ENCODE assay signal across 8 cellular contexts in the genomic region with DNA sequence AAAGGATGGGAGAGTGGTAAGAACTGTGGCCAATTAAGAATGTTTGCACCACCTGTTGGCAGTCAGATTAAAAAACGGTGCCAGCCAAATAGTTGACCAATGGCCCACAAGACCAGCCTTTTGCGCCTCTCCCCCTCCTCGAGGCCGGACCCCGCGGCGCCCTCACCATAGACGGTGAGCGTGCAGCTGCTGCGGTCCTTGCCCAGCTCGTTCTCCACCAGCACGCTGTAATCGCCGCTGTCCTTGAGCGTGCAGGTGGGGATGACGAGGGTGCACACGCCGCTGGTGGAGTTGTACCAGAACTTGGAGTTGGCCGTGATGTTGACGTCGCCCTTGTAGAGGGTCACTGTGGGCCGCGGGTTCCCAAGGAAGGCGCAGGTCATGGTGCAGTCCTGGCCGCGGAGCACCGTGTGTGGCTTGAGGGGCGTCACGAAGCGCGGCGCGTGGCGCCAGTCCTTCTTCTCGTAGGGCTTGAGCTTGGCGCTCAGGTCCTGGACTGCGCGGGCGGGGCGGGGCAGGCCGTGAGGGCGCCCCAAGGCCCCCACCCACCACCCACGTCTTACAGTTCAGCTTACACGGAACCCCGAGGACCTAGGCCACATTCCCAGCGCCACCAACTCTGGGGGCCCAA. TPM values are rescaled to one million over a fixed set of nuclear protein-coding genes. Genes with fewer than 3 reads are reported as not detected.
DNase-seq lines count a peak whose midpoint lies in the region; ATAC-seq, FAIRE-seq and TF ChIP-seq lines count a peak whose summit lies in the region.

No MANE protein-coding gene starts in this region.

- peak overlapping the region; percentile 63 to 89; a peak in 3 of 4 replicates for H3K4me2 ChIP-seq in H1 (ENCODE audit: insufficient read depth in 1 of 2, low read depth in 2 of 2, low read length in 2 of 2)

- POLR2A ChIA-PET in H1 (lab: Charles Lee; ENCODE audit: partially characterized antibody): interaction anchor here (0.9 kb wide), 1 partner anchor 16 kb away, joined by 6 read pairs; no protein-coding TSS in a partner anchor

- H3K18ac ChIP-seq in H1 (ENCODE audit: extremely low read depth, low read length): peak overlapping the region; percentile 19; the same call in 1 of the 2 replicates

- H2BK120ac ChIP-seq in H1 (replicated peaks; ENCODE audit: low read depth, low read length): no peak overlapping the region

- H3K9ac ChIP-seq in H1 (replicated peaks in 1 of 4; ENCODE audit: extremely low read depth in 1 of 4, low read depth in 3 of 4, low read length in 3 of 4): no peak overlapping the region; a peak in 3 of 7 replicates

- H2BK20ac ChIP-seq in H1 (ENCODE audit: low read length): no peak overlapping the region

- H4K20me1 ChIP-seq in H1 (replicated peaks in 1 of 2; ENCODE audit: control insufficient read depth in 1 of 2, insufficient read depth in 2 of 2, low read length in 2 of 2): no peaks in the 10 kb centered on the region

- no peak; a peak in 1 of 3 replicates for TF ChIP-seq POLR2A in H1 (IDR thresholded peaks at IDR 0.05; ENCODE audit: control extremely low read depth in 1 of 2, low read depth in 2 of 2, low read length in 2 of 2)

- no peaks in the 10 kb centered on the region for H3K79me2 ChIP-seq in H1 (ENCODE audit: control insufficient read depth in 1 of 2, insufficient read depth in 2 of 2, low read length in 2 of 2)

- no peak overlapping the region for H4K5ac ChIP-seq in H1 (ENCODE audit: insufficient read length, low read depth, low read length)

- H3K4me3 ChIP-seq in H1 (ENCODE audit: extremely low read depth in 1 of 4, insufficient read depth in 2 of 4, low read depth in 3 of 4, low read length in 4 of 4): peak overlapping the region; percentile 30 to 52 (median 39)
- H3K4me3 ChIP-seq in muscle layer of duodenum (ENCODE audit: low read depth in 1 of 2, low read length in 2 of 2): peak overlapping the region; percentile 62 to 65

- no peak for TF ChIP-seq RAD21 in H1 (IDR thresholded peaks at IDR 0.05 in 1 of 2, conservative IDR thresholded peaks at IDR 0.05 in 1 of 2; ENCODE audit: low read depth in 2 of 2, low read length in 2 of 2)

- no peak overlapping the region for H3K23ac ChIP-seq in H1 (ENCODE audit: insufficient read length)

- no peak overlapping the region for H3K27ac ChIP-seq in H1 (ENCODE audit: low read depth, low read length)
- no peak overlapping the region for H3K27ac ChIP-seq in muscle layer of duodenum (ENCODE audit: low read length)

- no peak for FAIRE-seq in H1 (lab: Jason Lieb, UNC)

- H3K79me1 ChIP-seq in H1 (ENCODE audit: low read depth, low read length): no peaks in the 10 kb centered on the region

- H3K9me3 ChIP-seq in H1 (ENCODE audit: insufficient read depth in 2 of 2, low read depth in 1 of 2, low read length in 1 of 2) (no peaks in the 10 kb centered on the region), muscle layer of duodenum (ENCODE audit: control insufficient read depth in 1 of 2, low read length in 2 of 2) (no peaks in the 10 kb centered on the region)

- no peak overlapping the region for H2AFZ ChIP-seq in H1 (ENCODE audit: low read length)

- peaks cover 6% of the 10 kb centered on the region; the same call in 1 of the 2 replicates for H3K23me2 ChIP-seq in H1 (ENCODE audit: low read depth, low read length)

- H4K91ac ChIP-seq in H1 (replicated peaks; ENCODE audit: insufficient read length, low read length): no peak overlapping the region

- WGBS in H1 (ENCODE audit: extremely low coverage in 1 of 2, insufficient coverage in 1 of 2, insufficient read length in 1 of 2, insufficient replicate concordance in 2 of 2, low coverage in 1 of 2, low lambda C conversion rate in 2 of 2, missing lambda C conversion rate in 1 of 2), 2 experiments: 68% methylated on average over 33 of the region's 46 CpGs; no CpG with 5 or more reads in 1 of the 2 experiments

- TF ChIP-seq EP300 in H1 (IDR thresholded peaks at IDR 0.05; ENCODE audit: borderline replicate concordance in 1 of 2, low read depth in 2 of 2, low read length in 2 of 2): no peak

- H3K4me1 ChIP-seq in H1 (replicated peaks in 1 of 4; ENCODE audit: control insufficient read depth in 3 of 4, insufficient read depth in 4 of 4, low read length in 3 of 4) (no peaks in the 10 kb centered on the region), muscle layer of duodenum (ENCODE audit: control insufficient read depth in 1 of 2, insufficient read depth in 2 of 2, low read length in 2 of 2) (peaks cover 6 to 14% of the 10 kb centered on the region in 2 donors)

- CTCF ChIA-PET in H1 (lab: Charles Lee; ENCODE audit: partially characterized antibody): interaction anchor here (0.8 to 2.6 kb wide), 10 partner anchors 8 to 59 kb away, joined by 3 to 14 read pairs (median 6); a partner anchor contains a TSS

- no peak overlapping the region for H3K4ac ChIP-seq in H1 (replicated peaks; ENCODE audit: insufficient read length, low read depth, low read length)

- no peak overlapping the region for H3K56ac ChIP-seq in H1 (replicated peaks; ENCODE audit: insufficient read length, low read depth, low read length)

- no peak overlapping the region for H2AK5ac ChIP-seq in H1 (ENCODE audit: low read depth, low read length)

- no peak overlapping the region for H2BK5ac ChIP-seq in H1 (ENCODE audit: low read depth, low read length)

- H3K36me3 ChIP-seq in H1 (ENCODE audit: control insufficient read depth in 2 of 4, insufficient read depth in 4 of 4, low read length in 3 of 4) (no peaks in the 10 kb centered on the region), muscle layer of duodenum (ENCODE audit: control insufficient read depth in 1 of 2, insufficient read depth in 2 of 2, low read length in 2 of 2) (peaks cover 3 to 10% of the 10 kb centered on the region in 2 donors)

- ATAC-seq in SK-N-SH treated with all-trans-retinoic acid at 6 μM for 48 hours (peak; percentile 71), GM19463 (IDR thresholded peaks at IDR 0.05; ENCODE audit: unreplicated experiment) (no peak), HG03280 (IDR thresholded peaks at IDR 0.05; ENCODE audit: unreplicated experiment) (no peak), HG03135 (IDR thresholded peaks at IDR 0.05; ENCODE audit: unreplicated experiment) (no peak)

- H2BK15ac ChIP-seq in H1 (ENCODE audit: low read length): no peak overlapping the region

- TF ChIP-seq CTCF in H1 (IDR thresholded peaks at IDR 0.05; ENCODE audit: control extremely low read depth in 1 of 3, insufficient read depth in 1 of 3, low read depth in 1 of 3, low read length in 3 of 3): no peak

- H2BK12ac ChIP-seq in H1 (ENCODE audit: low read depth, low read length): no peak overlapping the region

- DNase-seq in COLO668 (lab: John Stamatoyannopoulos, UW; ENCODE audit: unreplicated experiment): peak; percentile 75
- no peak for DNase-seq in H1 (ENCODE audit: low read depth in 1 of 2, low spot score in 2 of 2)
- no peak for DNase-seq in AG08396 (ENCODE audit: low spot score)

- no peak overlapping the region for H3K14ac ChIP-seq in H1 (ENCODE audit: insufficient read length)

- 0 out of 2 replicates have a peak overlapping the region, but pooled peaks have one; percentile 35 for H4K8ac ChIP-seq in H1 (ENCODE audit: extremely low read depth, insufficient read depth, low read length)

- H3K27me3 ChIP-seq in H1 (replicated peaks in 1 of 4; ENCODE audit: control insufficient read depth in 3 of 4, extremely low read depth in 1 of 4, insufficient read depth in 3 of 4, low read length in 3 of 4) (peaks cover 0 to 2% (median 0%) of the 10 kb centered on the region in 4 experiments; a peak in 3 of 7 replicates), muscle layer of duodenum (ENCODE audit: low read depth, low read length) (no peaks in the 10 kb centered on the region)

TF ChIP-seq in SK-N-SH treated with all-trans-retinoic acid at 6 μM for 48 hours, 23 proteins besides CTCF, POLR2A, EP300 and RAD21 (continues in another document):
- TF ChIP-seq ZFP30 (CRISPR knock-in tag; IDR thresholded peaks at IDR 0.05) (no peak), ARNTL (CRISPR knock-in tag; IDR thresholded peaks at IDR 0.05; ENCODE audit: borderline replicate concordance, low read depth) (no peak)

TF ChIP-seq in H1, 55 proteins besides CTCF, POLR2A, EP300 and RAD21:
- no peak for TF ChIP-seq SRF (IDR thresholded peaks at IDR 0.05; ENCODE audit: low read depth, low read length)
- TF ChIP-seq TAF1 (IDR thresholded peaks at IDR 0.05; ENCODE audit: low read depth, low read length): peak; percentile 18; the same call in 1 of the 2 replicates

RNA-seq across cellular contexts. Expression of a gene that starts 7.2 kb away (rescaled TPM):
- total RNA-seq in H1 (2021; fragmentation: NEBNext Ultra II Directional; extraction: Animal tissue kit (Norgen Biotek cat#: 25700)): 1.7 and 2.0 TPM in 2 replicates
- polyA plus RNA-seq in H1 (2011; rRNA removed): 1.5 and 2.4 TPM in 2 replicates
- 2.1 TPM for polyA plus RNA-seq in H1 (2011; cell fraction: cytosol; rRNA removed)
- 5.1 TPM for polyA plus RNA-seq in H1 (2011; cell fraction: nucleus; rRNA removed)
- 1.4 to 2.6 TPM (median 1.7 TPM) in 4 replicates for polyA plus RNA-seq in H1 (2012, experiment 1 of 2)
- 1.8 TPM for polyA plus RNA-seq in H1 (2012, experiment 2 of 2)
- 1.4 TPM for polyA plus RNA-seq in H1 (2013, experiment 1 of 2)
- polyA plus RNA-seq in H1 (2013, experiment 2 of 2): 1.6 TPM
- polyA minus RNA-seq in H1 (2011; rRNA and poly(A)+ RNA removed): 1.8 and 4.3 TPM in 2 replicates
- polyA minus RNA-seq in H1 (2011; cell fraction: cytosol; rRNA and poly(A)+ RNA removed): 1.0 TPM
- 7.3 TPM for polyA minus RNA-seq in H1 (2011; cell fraction: nucleus; rRNA and poly(A)+ RNA removed)

RNA-seq across cellular contexts. Expression of a gene that starts 20.2 kb away (rescaled TPM):
- total RNA-seq in H1 (2021; fragmentation: NEBNext Ultra II Directional; extraction: Animal tissue kit (Norgen Biotek cat#: 25700)): not detected in 2 replicates
- 0.06 and 0.14 TPM in 2 replicates for polyA plus RNA-seq in H1 (2011; rRNA removed)
- polyA plus RNA-seq in H1 (2011; cell fraction: cytosol; rRNA removed): 0.09 TPM
- polyA plus RNA-seq in H1 (2011; cell fraction: nucleus; rRNA removed): 0.24 TPM
- polyA plus RNA-seq in H1 (2012, experiment 1 of 2): 0.05 to 0.61 TPM (median 0.11 TPM) in 3 of 4 replicates, not detected in the other
- polyA plus RNA-seq in H1 (2012, experiment 2 of 2): 0.34 TPM
- 0.04 TPM for polyA plus RNA-seq in H1 (2013, experiment 1 of 2)
- 0.02 TPM for polyA plus RNA-seq in H1 (2013, experiment 2 of 2)
- 0.03 and 0.07 TPM in 2 replicates for polyA minus RNA-seq in H1 (2011; rRNA and poly(A)+ RNA removed)
- not detected for polyA minus RNA-seq in H1 (2011; cell fraction: cytosol; rRNA and poly(A)+ RNA removed)
- polyA minus RNA-seq in H1 (2011; cell fraction: nucleus; rRNA and poly(A)+ RNA removed): 1.1 TPM
